In the genomic region with DNA sequence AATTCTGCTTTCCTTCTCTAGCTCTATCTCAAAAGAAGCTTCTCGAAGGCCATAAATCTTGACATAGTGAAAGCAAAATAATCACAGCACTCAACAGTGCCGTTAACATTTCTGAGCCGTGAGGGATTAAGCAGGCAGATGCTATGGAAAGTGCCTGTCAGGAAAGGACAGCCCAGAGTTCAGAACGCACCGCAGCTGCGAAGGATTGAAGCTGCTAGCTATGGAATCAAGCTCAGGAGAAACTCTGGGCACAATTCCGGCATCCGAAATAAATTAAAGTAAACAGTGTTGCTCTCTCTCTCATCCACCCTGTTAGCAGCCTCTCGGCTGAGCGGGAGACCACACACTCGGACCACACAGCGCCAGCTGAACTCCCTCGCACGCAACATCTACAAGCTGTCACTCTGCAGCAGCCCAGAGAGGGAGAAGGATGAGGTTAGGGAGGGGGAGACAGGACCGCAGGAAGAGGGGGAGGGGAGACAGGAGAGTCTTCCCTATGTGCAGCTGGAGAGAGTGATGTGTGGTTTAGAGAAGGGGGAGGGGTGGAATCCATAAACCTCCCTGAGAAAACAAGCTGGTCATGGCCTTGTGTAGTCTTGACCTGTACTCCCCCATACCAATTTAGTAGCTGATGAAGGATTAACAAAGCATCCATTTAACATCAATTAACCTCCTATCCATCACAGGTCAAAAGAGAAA, we compare ENCODE assay signal across 9 cellular contexts. TPM values are rescaled to one million over a fixed set of nuclear protein-coding genes. Genes with fewer than 3 reads are reported as not detected.
DNase-seq lines count a peak whose midpoint lies in the region; ATAC-seq and TF ChIP-seq lines count a peak whose summit lies in the region.
"Had no signal": no experiment of that assay in that cellular context is flagged by ENCODE, and none has a peak within 500 bp of the region (broad histone marks: within the 10 kb centered on the region; RNA-seq: fewer than 3 reads in every experiment).

No MANE protein-coding gene starts in this region.

- DNase-seq in CD8-positive, alpha-beta T cell, result no peak
- DNase-seq in heart left ventricle (no peak), SW 1271 (lab: John Stamatoyannopoulos, UW) (no peak), NOMO-1 treated with DMSO at 0.1 percent for 48 hours (lab: John Stamatoyannopoulos, UW; ENCODE audit: unreplicated experiment) (no peak), NCI-H128 (lab: John Stamatoyannopoulos, UW; ENCODE audit: unreplicated experiment) (no peak)

- H3K27me3 Mint-ChIP-seq in CD8-positive, alpha-beta T cell (ENCODE audit: low read depth), result no peaks in the 10 kb centered on the region

- CTCF ChIA-PET in CD8-positive, alpha-beta T cell (lab: Charles Lee), result interaction anchor here (0.9 to 1.4 kb wide), 2 partner anchors 32 to 38 kb away, joined by 3 to 4 read pairs; no protein-coding TSS in a partner anchor

- H3K27ac ChIP-seq in CD8-positive, alpha-beta T cell (ENCODE audit: low read depth, low read length), result no peak overlapping the region
- H3K27ac ChIP-seq in heart left ventricle, result peak overlapping the region in 3 of 12 donors; percentile 3 to 45 (median 15)
- H3K27ac ChIP-seq: HL-60 had no signal

- H3K4me3 Mint-ChIP-seq in CD8-positive, alpha-beta T cell, result peak overlapping the region; percentile 61

- POLR2A ChIA-PET in CD8-positive, alpha-beta T cell (lab: Charles Lee), result interaction anchor here (0.7 to 1.0 kb wide), 2 partner anchors 8 to 9 kb away, joined by 3 read pairs; no protein-coding TSS in a partner anchor

- no peaks in the 10 kb centered on the region for H3K9me3 Mint-ChIP-seq in CD8-positive, alpha-beta T cell

- peaks cover 52% of the 10 kb centered on the region for H3K4me1 Mint-ChIP-seq in CD8-positive, alpha-beta T cell (ENCODE audit: low read depth)

- 18 to 35% (median 26%) methylated on average over 15 of the region's 15 CpGs for WGBS in heart left ventricle, 4 donors

- peak overlapping the region; percentile 83 for H3K4me2 ChIP-seq in skeletal muscle satellite cell (ENCODE audit: low read length)

- H3K36me3 ChIP-seq in CD8-positive, alpha-beta T cell (ENCODE audit: insufficient read depth, low read length), result no peaks in the 10 kb centered on the region
- H3K36me3 ChIP-seq in heart left ventricle (peaks cover 0 to 11% (median 0%) of the 10 kb centered on the region in 9 donors), skeletal muscle satellite cell (ENCODE audit: insufficient read depth, low read length) (no peaks in the 10 kb centered on the region)

- peaks cover 20% of the 10 kb centered on the region for H3K36me3 Mint-ChIP-seq in CD8-positive, alpha-beta T cell

- H3K9ac ChIP-seq in skeletal muscle satellite cell (ENCODE audit: low read depth, low read length), result peak overlapping the region; percentile 30

- no peak overlapping the region for H3K27ac Mint-ChIP-seq in CD8-positive, alpha-beta T cell

- TF ChIP-seq POLR2A in heart left ventricle (IDR thresholded peaks at IDR 0.05), result no peak

- no peak for ATAC-seq in CD8-positive, alpha-beta T cell
- ATAC-seq in HG02759 (IDR thresholded peaks at IDR 0.05; ENCODE audit: unreplicated experiment) (peak; percentile 42), SK-N-SH treated with all-trans-retinoic acid at 6 μM for 48 hours (peak; percentile 53), heart left ventricle (peak; percentile 51 to 69 (median 61))

- TF ChIP-seq CTCF in CD8-positive, alpha-beta T cell (IDR thresholded peaks at IDR 0.05), result no peak
- TF ChIP-seq CTCF in heart left ventricle (IDR thresholded peaks at IDR 0.05), result no peak

- no peaks in the 10 kb centered on the region for H3K27me3 ChIP-seq in CD8-positive, alpha-beta T cell (ENCODE audit: insufficient read depth, low read length)
- H3K27me3 ChIP-seq in heart left ventricle, result no peaks in the 10 kb centered on the region
- no peaks in the 10 kb centered on the region for H3K27me3 ChIP-seq in skeletal muscle satellite cell (ENCODE audit: control insufficient read depth, insufficient read depth, low read length)

- H3K4me3 ChIP-seq in CD8-positive, alpha-beta T cell (ENCODE audit: low read depth, low read length), result no peak overlapping the region
- H3K4me3 ChIP-seq in heart left ventricle (peak overlapping the region in 8 of 12 donors; percentile 1 to 38 (median 28)), skeletal muscle satellite cell (ENCODE audit: low read length) (peak overlapping the region; percentile 52)

- peaks cover 28% of the 10 kb centered on the region for H3K4me1 ChIP-seq in CD8-positive, alpha-beta T cell (ENCODE audit: insufficient read depth, low read length)
- H3K4me1 ChIP-seq in heart left ventricle (peaks cover 0 to 31% (median 6%) of the 10 kb centered on the region in 12 donors), skeletal muscle satellite cell (ENCODE audit: control insufficient read depth, insufficient read depth, low read length) (peaks cover 26% of the 10 kb centered on the region)

- intact Hi-C loops in CD8-positive, alpha-beta T cell (cut with DNase I, micrococcal nuclease), result loop anchor here in 1 of 2 experiments (10.0 kb wide), 1 partner anchor 1561 kb away; a partner anchor contains a TSS
- intact Hi-C loops in heart left ventricle (cut with DNase I), result loop anchor here in 1 of 10 donors (10.0 kb wide), 1 partner anchor 89 kb away; no protein-coding TSS in a partner anchor

- H3K9me3 ChIP-seq in CD8-positive, alpha-beta T cell (ENCODE audit: low read length), result no peaks in the 10 kb centered on the region
- H3K9me3 ChIP-seq in heart left ventricle, result no peaks in the 10 kb centered on the region
- no peaks in the 10 kb centered on the region for H3K9me3 ChIP-seq in skeletal muscle satellite cell (replicated peaks; ENCODE audit: low read length)

TF ChIP-seq in SK-N-SH treated with all-trans-retinoic acid at 6 μM for 48 hours, 23 proteins besides CTCF, POLR2A, EP300 and RAD21:
- TF ChIP-seq RARB (CRISPR knock-in tag; IDR thresholded peaks at IDR 0.05), result no peak
- TF ChIP-seq ZNF8 (CRISPR knock-in tag; IDR thresholded peaks at IDR 0.05), result no peak
- TF ChIP-seq BACH2 (CRISPR knock-in tag; IDR thresholded peaks at IDR 0.05; ENCODE audit: borderline replicate concordance), result no peak
- TF ChIP-seq, protein P1, sequence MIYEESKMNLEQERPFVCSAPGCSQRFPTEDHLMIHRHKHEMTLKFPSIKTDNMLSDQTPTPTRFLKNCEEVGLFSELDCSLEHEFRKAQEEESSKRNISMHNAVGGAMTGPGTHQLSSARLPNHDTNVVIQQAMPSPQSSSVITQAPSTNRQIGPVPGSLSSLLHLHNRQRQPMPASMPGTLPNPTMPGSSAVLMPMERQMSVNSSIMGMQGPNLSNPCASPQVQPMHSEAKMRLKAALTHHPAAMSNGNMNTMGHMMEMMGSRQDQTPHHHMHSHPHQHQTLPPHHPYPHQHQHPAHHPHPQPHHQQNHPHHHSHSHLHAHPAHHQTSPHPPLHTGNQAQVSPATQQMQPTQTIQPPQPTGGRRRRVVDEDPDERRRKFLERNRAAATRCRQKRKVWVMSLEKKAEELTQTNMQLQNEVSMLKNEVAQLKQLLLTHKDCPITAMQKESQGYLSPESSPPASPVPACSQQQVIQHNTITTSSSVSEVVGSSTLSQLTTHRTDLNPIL (CRISPR knock-in tag; IDR thresholded peaks at IDR 0.05; ENCODE audit: low read depth), result no peak
- TF ChIP-seq SNAI2 (CRISPR knock-in tag; IDR thresholded peaks at IDR 0.05), result no peak
- TF ChIP-seq TCF4 (CRISPR knock-in tag; IDR thresholded peaks at IDR 0.05; ENCODE audit: borderline replicate concordance), result no peak
- TF ChIP-seq OSR1 (CRISPR knock-in tag; IDR thresholded peaks at IDR 0.05), result no peak
- TF ChIP-seq ZFP30 (CRISPR knock-in tag; IDR thresholded peaks at IDR 0.05), result no peak
- no peak for TF ChIP-seq ZNF565 (CRISPR knock-in tag; conservative IDR thresholded peaks at IDR 0.05; ENCODE audit: low read depth)
TF ChIP-seq in SK-N-SH treated with all-trans-retinoic acid at 6 μM for 48 hours: peak in this region for 0.

RNA-seq across cellular contexts. Expression of a gene that starts 9.0 kb away (rescaled TPM):
- 10 to 100 TPM; 19.3 to 21.2 TPM for total RNA-seq in CD8-positive, alpha-beta T cell
- total RNA-seq in heart left ventricle, result 10 to 100 TPM in 8 of 9 donors, 1 to 10 TPM in 1; 9.8 to 23.0 (median 15.6) TPM
- polyA plus RNA-seq in heart left ventricle, result 10 to 100 TPM in 1 of 2 donors, 1 to 10 TPM in 1; 4.4 to 12.0 TPM
- 17.7 and 18.8 TPM in 2 replicates for total RNA-seq in skeletal muscle satellite cell (2012; rRNA removed)

RNA-seq across cellular contexts. Expression of a gene that starts 27.0 kb away (rescaled TPM):
- 1 to 10 TPM; 2.8 to 4.5 TPM for total RNA-seq in CD8-positive, alpha-beta T cell
- total RNA-seq in heart left ventricle, result under 1 TPM in 3 of 9 donors, not detected in 6; 0.39 to 0.80 (median 0.43) TPM
- polyA plus RNA-seq in heart left ventricle, result under 1 TPM; 0.19 to 0.28 TPM
- 0.22 and 1.0 TPM in 2 replicates for total RNA-seq in skeletal muscle satellite cell (2012; rRNA removed)
